9 cellular contexts compared by ENCODE assay signal in the genomic region with DNA sequence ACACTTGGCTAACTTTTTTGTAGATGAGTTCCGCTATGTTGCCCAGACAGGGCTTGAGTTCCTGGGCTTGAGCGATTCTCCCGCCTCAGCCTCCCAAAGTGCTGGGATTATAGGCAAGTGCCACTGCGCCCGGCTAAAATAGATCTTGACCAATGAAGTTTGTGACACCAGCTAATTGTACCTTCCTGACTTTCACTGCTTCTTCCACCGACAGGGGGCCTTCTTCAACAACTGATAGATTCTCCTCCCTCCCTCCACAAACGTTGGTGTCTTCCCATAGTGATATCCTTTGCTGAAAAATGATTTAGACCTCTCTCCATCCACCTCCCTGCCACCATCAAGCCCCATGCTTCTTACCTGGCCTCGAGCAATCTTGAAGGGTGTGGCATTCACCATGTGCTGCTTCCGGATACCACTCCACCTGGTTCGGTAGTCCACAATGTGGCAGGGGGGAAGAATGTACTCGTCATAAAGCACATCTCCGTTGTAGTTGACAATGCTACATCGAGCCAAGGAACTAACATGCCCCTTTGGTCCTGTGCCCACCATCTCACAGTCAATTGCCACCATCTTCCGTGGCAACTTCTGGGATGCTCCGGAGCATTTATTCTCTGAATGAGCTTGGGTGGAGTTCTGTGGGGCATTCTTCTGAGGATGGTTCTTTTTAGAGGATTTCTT. TPM values are rescaled to one million over a fixed set of nuclear protein-coding genes. Genes with fewer than 3 reads are reported as not detected.
A peak's percentile ranks its signal among the peaks of the same experiment; 100 is the strongest.
DNase-seq lines count a peak whose midpoint lies in the region; ATAC-seq and TF ChIP-seq lines count a peak whose summit lies in the region.
"Had no signal": no experiment of that assay in that cellular context is flagged by ENCODE, and none has a peak within 500 bp of the region (broad histone marks: within the 10 kb centered on the region; RNA-seq: fewer than 3 reads in every experiment).

No MANE protein-coding gene starts in this region.

- no peak overlapping the region for H2AFZ ChIP-seq in DND-41 (ENCODE audit: low read depth, low read length)

- H3K27ac ChIP-seq in DND-41 (ENCODE audit: low read length): peak overlapping the region; percentile 82

- TF ChIP-seq CTCF in DND-41 (IDR thresholded peaks at IDR 0.05; ENCODE audit: borderline replicate concordance, extremely low read depth, low read length, poor library complexity, severe bottlenecking): peak; percentile 79
- peak; percentile 67 for TF ChIP-seq CTCF in astrocyte of the cerebellum (IDR thresholded peaks at IDR 0.05; ENCODE audit: low read depth, low read length, missing control alignments)
- peak; percentile 68 for TF ChIP-seq CTCF in kidney epithelial cell (IDR thresholded peaks at IDR 0.05; ENCODE audit: insufficient read depth, low read length, poor library complexity, severe bottlenecking)

- H3K27me3 ChIP-seq in DND-41 (ENCODE audit: insufficient read depth, low read length, poor library complexity) (no peaks in the 10 kb centered on the region), kidney epithelial cell (ENCODE audit: control insufficient read depth, insufficient read depth, low read length) (no peaks in the 10 kb centered on the region)

- H3K36me3 ChIP-seq in DND-41 (ENCODE audit: insufficient read depth, low read length) (peaks cover 46% of the 10 kb centered on the region), kidney epithelial cell (ENCODE audit: control insufficient read depth, insufficient read depth, low read length) (no peaks in the 10 kb centered on the region)

- DNase-seq in DND-41 (peak; percentile 65), KBM-7 (peak; percentile 84), RPMI8226 (peak; percentile 83), astrocyte of the cerebellum (ENCODE audit: low read depth) (peak; percentile 41), kidney epithelial cell (ENCODE audit: low read depth) (no peak), iPS-NIHi11 (ENCODE audit: low spot score) (no peak)
- DNase-seq in stimulated activated naive CD8-positive, alpha-beta T cell treated with anti-CD3 and anti-CD28 coated beads, Interleukin-15, amount 100 ng/mL, for 72 hours: peak; percentile 46 to 58

- peaks cover 63% of the 10 kb centered on the region for H3K79me2 ChIP-seq in DND-41 (ENCODE audit: insufficient read depth, low read length)

- H3K9me3 ChIP-seq in DND-41 (ENCODE audit: insufficient read depth, low read length, severe bottlenecking): no peaks in the 10 kb centered on the region

- no peaks in the 10 kb centered on the region for H3K27me3 Mint-ChIP-seq in stimulated activated naive CD8-positive, alpha-beta T cell treated with anti-CD3 and anti-CD28 coated beads, Interleukin-15, amount 100 ng/mL, for 72 hours
- H3K27me3 Mint-ChIP-seq: activated naive CD4-positive, alpha-beta T cell treated with anti-CD3 and anti-CD28 coated beads, Interleukin-2, amount 50 U/mL, for 24 hours had no signal

- peaks cover 46% of the 10 kb centered on the region for H4K20me1 ChIP-seq in DND-41 (ENCODE audit: insufficient read depth, low read length)

- ATAC-seq in DND-41 (ENCODE audit: insufficient read depth, low read depth) (no peak), GM21526 (IDR thresholded peaks at IDR 0.05; ENCODE audit: low FRiP score, unreplicated experiment) (no peak)
- ATAC-seq in stimulated activated naive CD8-positive, alpha-beta T cell treated with anti-CD3 and anti-CD28 coated beads, Interleukin-15, amount 100 ng/mL, for 72 hours: no peak

- peak overlapping the region; percentile 78 for H3K9ac ChIP-seq in DND-41 (ENCODE audit: low read depth, low read length)

- H3K4me1 ChIP-seq in DND-41 (ENCODE audit: insufficient read depth, low read length): peaks cover 56% of the 10 kb centered on the region

- peak overlapping the region; percentile 92 for H3K4me2 ChIP-seq in DND-41 (ENCODE audit: insufficient read depth, low read length)

- H3K9me3 Mint-ChIP-seq in stimulated activated naive CD8-positive, alpha-beta T cell treated with anti-CD3 and anti-CD28 coated beads, Interleukin-15, amount 100 ng/mL, for 72 hours: no peaks in the 10 kb centered on the region
- H3K9me3 Mint-ChIP-seq: activated naive CD4-positive, alpha-beta T cell treated with anti-CD3 and anti-CD28 coated beads, Interleukin-2, amount 50 U/mL, for 24 hours had no signal

- no peak overlapping the region for H3K4me3 Mint-ChIP-seq in stimulated activated naive CD8-positive, alpha-beta T cell treated with anti-CD3 and anti-CD28 coated beads, Interleukin-15, amount 100 ng/mL, for 72 hours
- H3K4me3 Mint-ChIP-seq: activated naive CD4-positive, alpha-beta T cell treated with anti-CD3 and anti-CD28 coated beads, Interleukin-2, amount 50 U/mL, for 24 hours had no signal

- peaks cover 42% of the 10 kb centered on the region for H3K4me1 Mint-ChIP-seq in stimulated activated naive CD8-positive, alpha-beta T cell treated with anti-CD3 and anti-CD28 coated beads, Interleukin-15, amount 100 ng/mL, for 72 hours

- no peak overlapping the region for H3K27ac Mint-ChIP-seq in stimulated activated naive CD8-positive, alpha-beta T cell treated with anti-CD3 and anti-CD28 coated beads, Interleukin-15, amount 100 ng/mL, for 72 hours

- in situ Hi-C loops in KBM-7 (cut with MboI; ENCODE audit: low pct_unique_long_range_greater_than_20kb, low sequenced_read_pairs) (no loop called here), astrocyte of the cerebellum (cut with HindIII; ENCODE audit: low sequenced_read_pairs) (no loop called here)

- H3K4me3 ChIP-seq in DND-41 (ENCODE audit: low read depth in 1 of 2, low read length in 2 of 2): peak overlapping the region; percentile 77 to 78; a peak in 3 of 4 replicates
- peak overlapping the region; percentile 39 for H3K4me3 ChIP-seq in astrocyte of the cerebellum (ENCODE audit: low read depth, low read length)
- peak overlapping the region; percentile 7 for H3K4me3 ChIP-seq in kidney epithelial cell (ENCODE audit: low read depth, low read length)

RNA-seq across cellular contexts. Expression of gene METTL25B, which starts 1.6 kb away (rescaled TPM):
- 13.0 and 13.6 TPM in 2 replicates for total RNA-seq in kidney epithelial cell

RNA-seq across cellular contexts. Expression of gene ISG20L2, which starts 1.9 kb away (rescaled TPM):
- 17.7 and 25.1 TPM in 2 replicates for total RNA-seq in kidney epithelial cell

RNA-seq across cellular contexts. Expression of gene MRPL24, which starts 14.2 kb away (rescaled TPM):
- total RNA-seq in kidney epithelial cell: 42.5 and 62.2 TPM in 2 replicates

RNA-seq across cellular contexts. Expression of gene CRABP2, which starts 21.3 kb away (rescaled TPM):
- total RNA-seq in kidney epithelial cell: 24.5 and 29.5 TPM in 2 replicates

RNA-seq across cellular contexts. Expression of gene HDGF, which starts 24.8 kb away (rescaled TPM):
- total RNA-seq in kidney epithelial cell: 271 and 296 TPM in 2 replicates

Comparison
In these comparisons a context has a peak if more than half of its experiments do, and no peak if none do; other contexts are left out.
1. DNase-seq: peak in DND-41 (single experiment), KBM-7 (single experiment), RPMI8226 (single experiment), astrocyte of the cerebellum (single experiment) and stimulated activated naive CD8-positive, alpha-beta T cell treated with anti-CD3 and anti-CD28 coated beads, Interleukin-15, amount 100 ng/mL, for 72 hours (2 of 2); none in kidney epithelial cell (single experiment) and iPS-NIHi11 (single experiment).
2. H3K4me3 ChIP-seq: peak in every context shown above with its lines; median percentile 78 in DND-41; 39 in astrocyte of the cerebellum; 7 in kidney epithelial cell.
3. Peak in every context shown above with its lines, with median percentiles within 50 percentile points of each other: CTCF ChIP-seq.